Comparison of ENCODE assay signal across 8 cellular contexts in the genomic region with DNA sequence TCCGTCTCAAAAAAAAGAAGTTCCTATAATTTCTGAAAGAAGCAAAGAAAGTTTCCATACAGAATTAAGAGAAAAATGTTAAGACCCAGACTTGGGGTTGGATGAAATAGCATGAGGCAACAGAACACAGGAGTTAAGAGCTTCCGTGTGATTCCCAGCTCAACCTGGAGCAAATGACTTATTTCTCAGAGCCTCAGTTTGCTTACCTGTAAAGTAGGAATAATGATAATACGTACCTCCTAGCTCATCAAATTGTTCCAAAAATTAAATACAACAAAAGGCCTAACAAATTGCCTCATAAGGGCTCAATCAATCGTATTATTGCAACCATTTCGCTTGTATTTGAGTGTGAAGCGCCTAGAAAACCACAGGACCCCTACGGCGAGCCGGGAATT. TPM values are rescaled to one million over a fixed set of nuclear protein-coding genes. Genes with fewer than 3 reads are reported as not detected.
DNase-seq lines count a peak whose midpoint lies in the region; ATAC-seq and TF ChIP-seq lines count a peak whose summit lies in the region.

No MANE protein-coding gene starts in this region.

- peak overlapping the region; percentile 78 for H4K91ac ChIP-seq in mesenchymal stem cell (ENCODE audit: low read length)

- peaks cover 15% of the 10 kb centered on the region for H3K4me1 ChIP-seq in cardiac muscle cell (ENCODE audit: low read depth)
- peaks cover 9% of the 10 kb centered on the region for H3K4me1 ChIP-seq in mesenchymal stem cell (ENCODE audit: control insufficient read depth, insufficient read depth, low read depth, low read length)
- peaks cover 29% of the 10 kb centered on the region for H3K4me1 ChIP-seq in upper lobe of right lung

- no peak overlapping the region for H3K23ac ChIP-seq in mesenchymal stem cell (ENCODE audit: low read length in 2 of 2)

- H3K18ac ChIP-seq in mesenchymal stem cell (ENCODE audit: low read depth in 1 of 2, low read length in 2 of 2) = peak overlapping the region; percentile 80 to 85

- peak overlapping the region; percentile 89 for H2AFZ ChIP-seq in mesenchymal stem cell (ENCODE audit: low read depth, low read length)

- in situ Hi-C loops in brain microvascular endothelial cell (cut with HindIII; ENCODE audit: low pct_ligation_motif_present, low sequenced_read_pairs) = no loop called here

- peaks cover 9% of the 10 kb centered on the region for H3K79me1 ChIP-seq in mesenchymal stem cell (replicated peaks; ENCODE audit: low read length, poor library complexity, severe bottlenecking)

- DNase-seq in cardiac muscle cell (ENCODE audit: low read depth in 1 of 2, low spot score in 1 of 2) (no peak), left cardiac atrium (no peak), brain microvascular endothelial cell (no peak), mesenchymal stem cell (no peak), upper lobe of right lung (no peak), HUDEP-2 (lab: John Stamatoyannopoulos, UW; ENCODE audit: unreplicated experiment in 76 of 76) (no peak)
- no peak for DNase-seq in activated CD4-positive, alpha-beta T cell treated with anti-CD3 and anti-CD28 coated beads, Interleukin-2, amount 50 U/mL, for 1 hour

- H3K27me3 ChIP-seq in cardiac muscle cell (no peaks in the 10 kb centered on the region), brain microvascular endothelial cell (replicated peaks) (no peaks in the 10 kb centered on the region), mesenchymal stem cell (ENCODE audit: control insufficient read depth in 1 of 2, insufficient read depth in 1 of 2, low read length in 2 of 2) (no peaks in the 10 kb centered on the region), upper lobe of right lung (no peaks in the 10 kb centered on the region)

- H3K4me2 ChIP-seq in mesenchymal stem cell (ENCODE audit: low read length, poor library complexity, severe bottlenecking) = peak overlapping the region; percentile 79

- peak overlapping the region; percentile 65 for H2AK5ac ChIP-seq in mesenchymal stem cell (ENCODE audit: low read length, severe bottlenecking)

- H2BK5ac ChIP-seq in mesenchymal stem cell (ENCODE audit: low read depth, low read length, poor library complexity, severe bottlenecking) = no peak overlapping the region

- no peak overlapping the region for H2BK120ac ChIP-seq in mesenchymal stem cell (ENCODE audit: low read depth, low read length)

- intact Hi-C loops in left cardiac atrium (cut with DNase I) (loop anchor here in 1 of 2 donors (10.0 kb wide), 1 partner anchor 168 kb away; no protein-coding TSS in a partner anchor), upper lobe of right lung (cut with DNase I) (no loop called here)

- H3K36me3 ChIP-seq in cardiac muscle cell (no peaks in the 10 kb centered on the region), brain microvascular endothelial cell (replicated peaks) (no peaks in the 10 kb centered on the region), mesenchymal stem cell (ENCODE audit: control insufficient read depth in 1 of 2, insufficient read depth in 2 of 2, low read depth in 1 of 2, low read length in 2 of 2) (peaks cover 0 to 3% of the 10 kb centered on the region in 2 experiments), upper lobe of right lung (peaks cover 6% of the 10 kb centered on the region)

- no peak for ATAC-seq in left cardiac atrium
- no peak for ATAC-seq in upper lobe of right lung
- ATAC-seq in activated CD4-positive, CD25-positive, alpha-beta regulatory T cell treated with anti-CD3 and anti-CD28 coated beads, Interleukin-2, amount 50 U/mL, for 24 hours = no peak

- peak overlapping the region; percentile 90 for H3K27ac ChIP-seq in cardiac muscle cell
- H3K27ac ChIP-seq in brain microvascular endothelial cell = peak overlapping the region; percentile 96
- H3K27ac ChIP-seq in mesenchymal stem cell (ENCODE audit: low read length, poor library complexity, severe bottlenecking) = no peak overlapping the region
- H3K27ac ChIP-seq in upper lobe of right lung = peak overlapping the region; percentile 97

- H3K4ac ChIP-seq in mesenchymal stem cell (ENCODE audit: low read depth in 1 of 2, low read length in 2 of 2) = peak overlapping the region in 1 of 2 experiments; percentile 88

- H2BK15ac ChIP-seq in mesenchymal stem cell (ENCODE audit: low read depth, poor library complexity, severe bottlenecking) = no peak overlapping the region

- H3K9ac ChIP-seq in mesenchymal stem cell (ENCODE audit: low read length) = peak overlapping the region; percentile 100

- peak overlapping the region; percentile 97 for H4K8ac ChIP-seq in mesenchymal stem cell (ENCODE audit: low read length)

- no peak overlapping the region for H2BK12ac ChIP-seq in mesenchymal stem cell (ENCODE audit: low read length in 2 of 2)

- H3K9me3 ChIP-seq in cardiac muscle cell (ENCODE audit: low read depth) (no peaks in the 10 kb centered on the region), mesenchymal stem cell (ENCODE audit: control insufficient read depth, low read length) (no peaks in the 10 kb centered on the region), upper lobe of right lung (no peaks in the 10 kb centered on the region)

- WGBS in mesenchymal stem cell = 17% methylated on average over 8 of the region's 9 CpGs

- peak overlapping the region; percentile 84 for H3K4me3 ChIP-seq in cardiac muscle cell
- peak overlapping the region; percentile 89 for H3K4me3 ChIP-seq in brain microvascular endothelial cell (ENCODE audit: low read depth, low read length)
- peak overlapping the region; percentile 87 to 99 for H3K4me3 ChIP-seq in mesenchymal stem cell (ENCODE audit: insufficient read depth in 1 of 2, low read depth in 1 of 2, low read length in 2 of 2)
- peak overlapping the region; percentile 98 for H3K4me3 ChIP-seq in upper lobe of right lung

- H3K14ac ChIP-seq in mesenchymal stem cell (ENCODE audit: low read length in 2 of 2) = peak overlapping the region; percentile 75 to 86

- TF ChIP-seq CTCF in cardiac muscle cell (IDR thresholded peaks at IDR 0.05; ENCODE audit: low read depth, low read length) (no peak), brain microvascular endothelial cell (IDR thresholded peaks at IDR 0.05; ENCODE audit: low read depth, low read length, missing control alignments) (no peak), upper lobe of right lung (IDR thresholded peaks at IDR 0.05) (no peak)

RNA-seq across cellular contexts. Expression of a gene that starts 0.6 kb away (rescaled TPM):
- total RNA-seq in cardiac muscle cell (19.7 and 23.9 TPM in 2 replicates), left cardiac atrium (10 to 100 TPM; 23.6 to 27.6 TPM), upper lobe of right lung (39.3 TPM)
- 12.3 and 15.0 TPM in 2 replicates for polyA plus RNA-seq in cardiac muscle cell
- 42.9 TPM for polyA plus RNA-seq in mesenchymal stem cell (2013, experiment 1 of 2)
- 42.6 TPM for polyA plus RNA-seq in mesenchymal stem cell (2013, experiment 2 of 2)

RNA-seq across cellular contexts. Expression of a gene that starts 10.1 kb away (rescaled TPM):
- total RNA-seq in cardiac muscle cell (24.2 and 37.9 TPM in 2 replicates), left cardiac atrium (10 to 100 TPM; 27.7 to 29.0 TPM), upper lobe of right lung (50.0 TPM)
- polyA plus RNA-seq in cardiac muscle cell = 20.5 and 23.6 TPM in 2 replicates
- polyA plus RNA-seq in mesenchymal stem cell (2013, experiment 1 of 2) = 47.4 TPM
- 45.8 TPM for polyA plus RNA-seq in mesenchymal stem cell (2013, experiment 2 of 2)
